ENCODE assay signal across 20 cellular contexts in genomic region chr4:150514709-150515108, GRCh38.
A peak's percentile ranks its signal among the peaks of the same experiment; 100 is the strongest.
DNase-seq lines count a peak whose midpoint lies in the region; ATAC-seq, FAIRE-seq and TF ChIP-seq lines count a peak whose summit lies in the region.
"Had no signal": no experiment of that assay in that cellular context is flagged by ENCODE, and none has a peak within 500 bp of the region (broad histone marks: within the 10 kb centered on the region; RNA-seq: fewer than 3 reads in every experiment).

No MANE protein-coding gene starts in this region.

- H3K27me3 ChIP-seq in right lobe of liver, result no peaks in the 10 kb centered on the region
- no peaks in the 10 kb centered on the region for H3K27me3 ChIP-seq in HepG2 (ENCODE audit: control insufficient read depth in 1 of 2, insufficient read depth in 2 of 2, low read length in 2 of 2)
- H3K27me3 ChIP-seq in bronchial epithelial cell (ENCODE audit: control insufficient read depth, insufficient read depth, low read length), result no peaks in the 10 kb centered on the region
- no peaks in the 10 kb centered on the region for H3K27me3 ChIP-seq in neural progenitor cell
- H3K27me3 ChIP-seq: BE2C had no signal

- 72% methylated on average over 6 of the region's 6 CpGs for WGBS in right lobe of liver (ENCODE audit: insufficient coverage, low coverage, low lambda C conversion rate, missing lambda C conversion rate)
- 92% methylated on average over 6 of the region's 6 CpGs for WGBS in HepG2 (ENCODE audit: low lambda C conversion rate)

- H3K79me2 ChIP-seq in HepG2 (ENCODE audit: insufficient read depth, low read length) (no peaks in the 10 kb centered on the region), neural progenitor cell (ENCODE audit: low read depth) (no peaks in the 10 kb centered on the region)

- H3K27ac ChIP-seq in right lobe of liver (no peak overlapping the region), HepG2 (ENCODE audit: extremely low read length, insufficient read depth, low read length) (no peak overlapping the region), neural progenitor cell (peak overlapping the region; percentile 27)
- H3K27ac ChIP-seq: GM23248 had no signal

- H3K9me3 ChIP-seq in right lobe of liver, result no peaks in the 10 kb centered on the region
- no peaks in the 10 kb centered on the region for H3K9me3 ChIP-seq in HepG2 (ENCODE audit: low read length)
- H3K9me3 ChIP-seq in neural progenitor cell (ENCODE audit: low read depth), result no peaks in the 10 kb centered on the region
- H3K9me3 ChIP-seq: BE2C, HAP-1 had no signal

- TF ChIP-seq RAD21 in HepG2 (CRISPR knock-in tag; IDR thresholded peaks at IDR 0.05), result no peak

- in situ Hi-C loops in HepG2 (cut with HindIII; ENCODE audit: extremely low pct_ligation_motif_present, low pct_unique_long_range_greater_than_20kb), result no loop called here
- in situ Hi-C loops in GM13976 (cut with MboI; ENCODE audit: low sequenced_read_pairs, unreplicated experiment), result no loop called here

- H2AFZ ChIP-seq in HepG2 (ENCODE audit: low read length), result no peak overlapping the region
- H2AFZ ChIP-seq in neural progenitor cell (replicated peaks), result no peak overlapping the region
- H2AFZ ChIP-seq: GM23248 had no signal

- H3K4me3 ChIP-seq in right lobe of liver, result no peak overlapping the region
- H3K4me3 ChIP-seq in HepG2 (replicated peaks in 1 of 3; ENCODE audit: insufficient read depth in 1 of 3, low read depth in 2 of 3, low read length in 3 of 3), result no peak overlapping the region
- no peak overlapping the region for H3K4me3 ChIP-seq in bronchial epithelial cell (ENCODE audit: low read depth, low read length)
- H3K4me3 ChIP-seq in neural progenitor cell, result no peak overlapping the region
- H3K4me3 ChIP-seq: GM12878, GM23248, HAP-1 had no signal

- H3K27me3 Mint-ChIP-seq in neural progenitor cell (ENCODE audit: insufficient read depth, low read depth), result no peaks in the 10 kb centered on the region
- H3K27me3 Mint-ChIP-seq: CD4-positive, CD25-positive, alpha-beta regulatory T cell had no signal

- H3K4me2 ChIP-seq in HepG2 (ENCODE audit: low read depth, low read length) (no peak overlapping the region), neural progenitor cell (no peak overlapping the region)

- H3K9ac ChIP-seq in HepG2 (ENCODE audit: insufficient read depth, low read depth, low read length), result no peak overlapping the region
- H3K9ac ChIP-seq in neural progenitor cell, result no peak overlapping the region
- H3K9ac ChIP-seq: GM23248 had no signal

- no peak for DNase-seq in right lobe of liver
- no peak for DNase-seq in HepG2 (ENCODE audit: low spot score)
- DNase-seq in bronchial epithelial cell (ENCODE audit: low read depth), result peak; percentile 51
- no peak for DNase-seq in neural progenitor cell (ENCODE audit: low spot score)
- DNase-seq in GM13976 (ENCODE audit: low spot score), result no peak
- DNase-seq in Ammon's horn (ENCODE audit: low spot score), result no peak
- no peak for DNase-seq in stimulated activated naive CD4-positive, alpha-beta T cell (lab: John Stamatoyannopoulos, UW)
- DNase-seq: 8988T; BE2C; C1 segment of cervical spinal cord; CD4-positive, CD25-positive, alpha-beta regulatory T cell; CD8-positive, alpha-beta memory T cell; COR-L47; DND-41; EL; GM23248 had no signal

- H3K4me3 Mint-ChIP-seq in neural progenitor cell, result no peak overlapping the region
- H3K4me3 Mint-ChIP-seq: CD4-positive, CD25-positive, alpha-beta regulatory T cell; CD8-positive, alpha-beta memory T cell had no signal

- TF ChIP-seq CTCF in right lobe of liver (IDR thresholded peaks at IDR 0.05) (no peak), HepG2 (CRISPR knock-in tag; IDR thresholded peaks at IDR 0.05) (no peak), bronchial epithelial cell (IDR thresholded peaks at IDR 0.05; ENCODE audit: insufficient read depth, low read length, severe bottlenecking) (no peak), neural progenitor cell (IDR thresholded peaks at IDR 0.05) (no peak), GM13976 (IDR thresholded peaks at IDR 0.05; ENCODE audit: borderline replicate concordance, control extremely low read depth, extremely low read depth, insufficient read depth, missing control alignments) (no peak)

- intact Hi-C loops in right lobe of liver (cut with DNase I) (no loop called here), HepG2 (cut with micrococcal nuclease; ENCODE audit: unreplicated experiment) (no loop called here)

- H3K27ac Mint-ChIP-seq in neural progenitor cell, result no peak overlapping the region

- CTCF ChIA-PET in HepG2 (lab: Yijun Ruan, JAX; ENCODE audit: low intra/inter-chr PET ratio, low total read pairs), result no interaction called here

- no peak for FAIRE-seq in HepG2 (lab: Jason Lieb, UNC)
- no peak for FAIRE-seq in bronchial epithelial cell (lab: Jason Lieb, UNC)
- FAIRE-seq: D721Med, GM12878, GM19239 had no signal

- H4K20me1 ChIP-seq in HepG2 (ENCODE audit: insufficient read depth, low read length) (no peaks in the 10 kb centered on the region; the same call in 1 of the 2 replicates), neural progenitor cell (ENCODE audit: low read depth) (no peaks in the 10 kb centered on the region)

- H3K4me1 ChIP-seq in right lobe of liver, result peaks cover 0 to 12% (median 0%) of the 10 kb centered on the region in 4 donors
- H3K4me1 ChIP-seq in HepG2 (ENCODE audit: insufficient read depth, low read length), result no peaks in the 10 kb centered on the region
- peaks cover 14% of the 10 kb centered on the region for H3K4me1 ChIP-seq in neural progenitor cell
- H3K4me1 ChIP-seq: HAP-1 had no signal

- H3K36me3 ChIP-seq in right lobe of liver, result no peaks in the 10 kb centered on the region
- no peaks in the 10 kb centered on the region for H3K36me3 ChIP-seq in HepG2 (replicated peaks in 1 of 2; ENCODE audit: control insufficient read depth in 1 of 2, insufficient read depth in 2 of 2, low read length in 2 of 2)
- H3K36me3 ChIP-seq in bronchial epithelial cell (ENCODE audit: control insufficient read depth, insufficient read depth, low read length), result no peaks in the 10 kb centered on the region
- no peaks in the 10 kb centered on the region for H3K36me3 ChIP-seq in neural progenitor cell
- H3K36me3 ChIP-seq: HAP-1 had no signal

- POLR2A ChIA-PET in HepG2 (lab: Yijun Ruan, JAX), result no interaction called here

- H3K4me1 Mint-ChIP-seq in neural progenitor cell, result peaks cover 16% of the 10 kb centered on the region

- BruUV-seq in HepG2 (replicated peaks; lab: Mats Ljungman, UMichigan), result no TSS peak

- TF ChIP-seq EP300 in HepG2 (IDR thresholded peaks at IDR 0.05; ENCODE audit: low read depth in 2 of 2, low read length in 2 of 2) (no peak), HepG2 (CRISPR knock-in tag; IDR thresholded peaks at IDR 0.05; ENCODE audit: borderline replicate concordance) (no peak)

- no peaks in the 10 kb centered on the region for H3F3A ChIP-seq in neural progenitor cell (ENCODE audit: low read depth)

- TF ChIP-seq POLR2A in right lobe of liver (IDR thresholded peaks at IDR 0.05), result no peak
- no peak for TF ChIP-seq POLR2A in HepG2 (IDR thresholded peaks at IDR 0.05; ENCODE audit: insufficient read depth in 1 of 2, low read depth in 2 of 2, low read length in 2 of 2)

- H3K9me3 Mint-ChIP-seq in neural progenitor cell, result no peaks in the 10 kb centered on the region
- H3K9me3 Mint-ChIP-seq: CD8-positive, alpha-beta memory T cell had no signal

- H3K36me3 Mint-ChIP-seq in neural progenitor cell, result peaks cover 2% of the 10 kb centered on the region

- ATAC-seq in right lobe of liver (peak in 3 of 4 donors; percentile 51 to 63 (median 53)), HepG2 (no peak)
- ATAC-seq: GM12878 had no signal

TF ChIP-seq in HepG2, 621 proteins besides CTCF, POLR2A, EP300 and RAD21:
- TF ChIP-seq CCAR2 (optimal IDR thresholded peaks at IDR 0.05; ENCODE audit: low read depth, low read length), result no peak
- no peak for TF ChIP-seq ZNF382 (CRISPR knock-in tag; IDR thresholded peaks at IDR 0.05; ENCODE audit: borderline replicate concordance)
- no peak for TF ChIP-seq AGO2 (optimal IDR thresholded peaks at IDR 0.05; ENCODE audit: low read depth, low read length)
- no peak for TF ChIP-seq MAF1 (CRISPR knock-in tag; IDR thresholded peaks at IDR 0.05; ENCODE audit: borderline replicate concordance)
- TF ChIP-seq, protein P1, sequence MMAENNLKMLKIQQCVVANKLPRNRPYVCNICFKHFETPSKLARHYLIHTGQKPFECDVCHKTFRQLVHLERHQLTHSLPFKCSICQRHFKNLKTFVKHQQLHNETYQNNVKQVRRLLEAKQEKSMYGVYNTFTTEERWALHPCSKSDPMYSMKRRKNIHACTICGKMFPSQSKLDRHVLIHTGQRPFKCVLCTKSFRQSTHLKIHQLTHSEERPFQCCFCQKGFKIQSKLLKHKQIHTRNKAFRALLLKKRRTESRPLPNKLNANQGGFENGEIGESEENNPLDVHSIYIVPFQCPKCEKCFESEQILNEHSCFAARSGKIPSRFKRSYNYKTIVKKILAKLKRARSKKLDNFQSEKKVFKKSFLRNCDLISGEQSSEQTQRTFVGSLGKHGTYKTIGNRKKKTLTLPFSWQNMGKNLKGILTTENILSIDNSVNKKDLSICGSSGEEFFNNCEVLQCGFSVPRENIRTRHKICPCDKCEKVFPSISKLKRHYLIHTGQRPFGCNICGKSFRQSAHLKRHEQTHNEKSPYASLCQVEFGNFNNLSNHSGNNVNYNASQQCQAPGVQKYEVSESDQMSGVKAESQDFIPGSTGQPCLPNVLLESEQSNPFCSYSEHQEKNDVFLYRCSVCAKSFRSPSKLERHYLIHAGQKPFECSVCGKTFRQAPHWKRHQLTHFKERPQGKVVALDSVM (CRISPR knock-in tag; IDR thresholded peaks at IDR 0.05), result no peak
- TF ChIP-seq IKZF5 (CRISPR knock-in tag; IDR thresholded peaks at IDR 0.05), result no peak
- no peak for TF ChIP-seq ESRRA (CRISPR knock-in tag; IDR thresholded peaks at IDR 0.05; ENCODE audit: low read depth)
- TF ChIP-seq ISX (CRISPR knock-in tag; conservative IDR thresholded peaks at IDR 0.05), result no peak
